In genomic region chr11:130873766-130874165, GRCh38 we compare ENCODE assay signal across 12 cellular contexts. TPM values are rescaled to one million over a fixed set of nuclear protein-coding genes. Genes with fewer than 3 reads are reported as not detected.
DNase-seq lines count a peak whose midpoint lies in the region; ATAC-seq, FAIRE-seq and TF ChIP-seq lines count a peak whose summit lies in the region.
"Had no signal": no experiment of that assay in that cellular context is flagged by ENCODE, and none has a peak within 500 bp of the region (broad histone marks: within the 10 kb centered on the region; RNA-seq: fewer than 3 reads in every experiment).

No MANE protein-coding gene starts in this region.

- H3K4me1 ChIP-seq in thyroid gland = no peaks in the 10 kb centered on the region
- H3K4me1 ChIP-seq: Peyer's patch, testis had no signal

- H3K27me3 ChIP-seq in thyroid gland = no peaks in the 10 kb centered on the region
- H3K27me3 ChIP-seq: Peyer's patch, testis had no signal

- in situ Hi-C loops in astrocyte of the spinal cord (cut with HindIII; ENCODE audit: low sequenced_read_pairs) = loop anchor here (25.0 kb wide), 1 partner anchor 436 kb away; the partner anchor contains the start of genes ADAMTS15 and ADAMTS8

- no peaks in the 10 kb centered on the region for H3K9me3 Mint-ChIP-seq in activated naive CD8-positive, alpha-beta T cell treated with anti-CD3 and anti-CD28 coated beads, Interleukin-2, amount 50 U/mL, for 24 hours
- H3K9me3 Mint-ChIP-seq in activated naive CD8-positive, alpha-beta T cell treated with anti-CD3 and anti-CD28 coated beads for 36 hours = no peaks in the 10 kb centered on the region

- DNase-seq in activated naive CD8-positive, alpha-beta T cell treated with anti-CD3 and anti-CD28 coated beads, Interleukin-2, amount 50 U/mL, for 24 hours = no peak
- DNase-seq in activated naive CD8-positive, alpha-beta T cell treated with anti-CD3 and anti-CD28 coated beads for 36 hours = no peak
- DNase-seq in astrocyte of the spinal cord (ENCODE audit: low read depth, low spot score) (peak; percentile 40), kidney glomerular epithelial cell (lab: John Stamatoyannopoulos, UW) (peak; percentile 53), urothelium cell line (ENCODE audit: low spot score) (peak; percentile 48), thyroid gland (no peak), NCI-H2029 treated with DMSO at 0.1 percent for 48 hours (lab: John Stamatoyannopoulos, UW) (no peak), COR-L47 (lab: John Stamatoyannopoulos, UW) (no peak)
- DNase-seq: 8988T; effector memory CD4-positive, alpha-beta T cell; Peyer's patch; testis had no signal

- H3K36me3 ChIP-seq in thyroid gland = peaks cover 25 to 35% of the 10 kb centered on the region in 2 donors

- H3K27me3 Mint-ChIP-seq in activated naive CD8-positive, alpha-beta T cell treated with anti-CD3 and anti-CD28 coated beads, Interleukin-2, amount 50 U/mL, for 24 hours = no peaks in the 10 kb centered on the region
- H3K27me3 Mint-ChIP-seq in activated naive CD8-positive, alpha-beta T cell treated with anti-CD3 and anti-CD28 coated beads for 36 hours = no peaks in the 10 kb centered on the region

- H3K27ac ChIP-seq in thyroid gland = no peak overlapping the region
- H3K27ac ChIP-seq: testis had no signal

- peaks cover 30% of the 10 kb centered on the region for H3K36me3 Mint-ChIP-seq in activated naive CD8-positive, alpha-beta T cell treated with anti-CD3 and anti-CD28 coated beads, Interleukin-2, amount 50 U/mL, for 24 hours (ENCODE audit: low read depth)
- H3K36me3 Mint-ChIP-seq in activated naive CD8-positive, alpha-beta T cell treated with anti-CD3 and anti-CD28 coated beads for 36 hours = peaks cover 6% of the 10 kb centered on the region

- no peak for TF ChIP-seq POLR2A in thyroid gland (IDR thresholded peaks at IDR 0.05)

- H3K4me3 ChIP-seq in astrocyte of the spinal cord (ENCODE audit: low read depth, low read length) = no peak overlapping the region
- no peak overlapping the region for H3K4me3 ChIP-seq in thyroid gland (replicated peaks in 1 of 3)
- H3K4me3 ChIP-seq: Peyer's patch, testis had no signal

- no peaks in the 10 kb centered on the region for H3K9me3 ChIP-seq in thyroid gland
- H3K9me3 ChIP-seq: Peyer's patch, testis had no signal

- no peak for FAIRE-seq in urothelium cell line (lab: Jason Lieb, UNC)

- no peak for TF ChIP-seq CTCF in astrocyte of the spinal cord (IDR thresholded peaks at IDR 0.05; ENCODE audit: low read depth, low read length)
- TF ChIP-seq CTCF in thyroid gland (IDR thresholded peaks at IDR 0.05) = no peak

- peak; percentile 50 for ATAC-seq in activated naive CD8-positive, alpha-beta T cell treated with anti-CD3 and anti-CD28 coated beads, Interleukin-2, amount 50 U/mL, for 24 hours

- no peak overlapping the region for H3K27ac Mint-ChIP-seq in activated naive CD8-positive, alpha-beta T cell treated with anti-CD3 and anti-CD28 coated beads, Interleukin-2, amount 50 U/mL, for 24 hours
- no peak overlapping the region for H3K27ac Mint-ChIP-seq in activated naive CD8-positive, alpha-beta T cell treated with anti-CD3 and anti-CD28 coated beads for 36 hours

- WGBS in thyroid gland, 2 donors = 100% methylated on average over 1 of the region's 1 CpG

- H3K4me1 Mint-ChIP-seq in activated naive CD8-positive, alpha-beta T cell treated with anti-CD3 and anti-CD28 coated beads, Interleukin-2, amount 50 U/mL, for 24 hours = peaks cover 6% of the 10 kb centered on the region
- H3K4me1 Mint-ChIP-seq in activated naive CD8-positive, alpha-beta T cell treated with anti-CD3 and anti-CD28 coated beads for 36 hours = peaks cover 2% of the 10 kb centered on the region

- intact Hi-C loops in thyroid gland (cut with DNase I) = no loop called here

- no peak overlapping the region for H3K4me3 Mint-ChIP-seq in activated naive CD8-positive, alpha-beta T cell treated with anti-CD3 and anti-CD28 coated beads, Interleukin-2, amount 50 U/mL, for 24 hours
- no peak overlapping the region for H3K4me3 Mint-ChIP-seq in activated naive CD8-positive, alpha-beta T cell treated with anti-CD3 and anti-CD28 coated beads for 36 hours

RNA-seq across cellular contexts. Expression of gene SNX19, which starts 42.5 kb away (rescaled TPM):
- total RNA-seq in activated naive CD8-positive, alpha-beta T cell treated with anti-CD3 and anti-CD28 coated beads for 36 hours = 10 to 100 TPM; 24.8 to 27.0 TPM
- 100 to 1,000 TPM in 3 of 4 donors, 10 to 100 TPM in 1; 82.1 to 146 (median 127) TPM for total RNA-seq in thyroid gland

Comparison
In these comparisons a context has a peak if more than half of its experiments do, and no peak if none do; other contexts are left out.
1. DNase-seq: peak in astrocyte of the spinal cord (single experiment), kidney glomerular epithelial cell (single experiment) and urothelium cell line (single experiment); none in activated naive CD8-positive, alpha-beta T cell treated with anti-CD3 and anti-CD28 coated beads, Interleukin-2, amount 50 U/mL, for 24 hours (single experiment), activated naive CD8-positive, alpha-beta T cell treated with anti-CD3 and anti-CD28 coated beads for 36 hours (single experiment), thyroid gland (0 of 2), NCI-H2029 treated with DMSO at 0.1 percent for 48 hours (single experiment) and COR-L47 (single experiment).